ENCODE assay signal across 32 cellular contexts in genomic region chr3:180135101-180135500, GRCh38.
"Had no signal": no experiment of that assay in that cellular context is flagged by ENCODE, and none has a peak within 500 bp of the region (broad histone marks: within the 10 kb centered on the region; RNA-seq: fewer than 3 reads in every experiment).

No MANE protein-coding gene starts in this region.

- DNase-seq: activated CD4-positive, alpha-beta memory T cell treated with anti-CD3 and anti-CD28 coated beads, Interleukin-2, amount 10 ng/mL, durations not matched to agents 7 days and 5 days; activated CD4-positive, alpha-beta T cell treated with anti-CD3 and anti-CD28 coated beads for 1 hour; activated CD4-positive, alpha-beta T cell treated with anti-CD3 and anti-CD28 coated beads for 4 hours; activated CD4-positive, alpha-beta T cell treated with anti-CD3 and anti-CD28 coated beads, Interleukin-2, amount 10 ng/mL, durations not matched to agents 7 days and 5 days; activated CD4-positive, alpha-beta T cell treated with anti-CD3 and anti-CD28 coated beads, Interleukin-2, amount 50 U/mL, for 4 hours; activated CD8-positive, alpha-beta memory T cell treated with anti-CD3 and anti-CD28 coated beads, Interleukin-2, amount 50 U/mL, for 48 hours; activated gamma-delta T cell; activated naive CD4-positive, alpha-beta T cell treated with anti-CD3 and anti-CD28 coated beads, Interleukin-2, amount 50 U/mL, for 16 hours; activated naive CD4-positive, alpha-beta T cell treated with Interleukin-2 at 50 U/mL for 16 hours; activated naive CD8-positive, alpha-beta T cell treated with anti-CD3 and anti-CD28 coated beads for 36 hours; activated naive CD8-positive, alpha-beta T cell treated with anti-CD3 and anti-CD28 coated beads, Interleukin-2, amount 50 U/mL, for 24 hours; activated T-cell treated with anti-CD3 and anti-CD28 coated beads for 4 hours; activated T-cell treated with anti-CD3 and anti-CD28 coated beads, Interleukin-2, amount 50 U/mL, for 24 hours; activated T-cell treated with anti-CD3 and anti-CD28 coated beads, Interleukin-2, amount 50 U/mL, for 72 hours; adrenal gland; amygdala; aorta; body of pancreas; caudate nucleus; dorsolateral prefrontal cortex; effector memory CD4-positive, alpha-beta T cell; erythroblast; foreskin melanocyte; heart right ventricle; T-helper 1 cell; T-helper 17 cell; T1000 had no signal

- H3K4me1 ChIP-seq: adrenal gland, body of pancreas, esophagus muscularis mucosa, gastroesophageal sphincter, heart right ventricle had no signal

- H3K27me3 ChIP-seq: adrenal gland, body of pancreas, dorsolateral prefrontal cortex, esophagus muscularis mucosa, gastroesophageal sphincter, heart right ventricle had no signal

- H3K27me3 Mint-ChIP-seq: activated CD4-positive, alpha-beta memory T cell treated with anti-CD3 and anti-CD28 coated beads, Interleukin-2, amount 10 ng/mL, durations not matched to agents 7 days and 5 days; activated CD4-positive, alpha-beta T cell treated with anti-CD3 and anti-CD28 coated beads, Interleukin-2, amount 10 ng/mL, durations not matched to agents 7 days and 5 days; activated naive CD8-positive, alpha-beta T cell treated with anti-CD3 and anti-CD28 coated beads, Interleukin-2, amount 50 U/mL, for 24 hours; activated T-cell treated with anti-CD3 and anti-CD28 coated beads, Interleukin-2, amount 50 U/mL, for 24 hours; dendritic cell treated with granulocyte-macrophage colony-stimulating factor and Interleukin-4, amounts not matched to agents 40 ng/mL and 50 ng/mL, for 4 days; T-helper 17 cell had no signal

- H3K4me3 Mint-ChIP-seq: activated CD4-positive, alpha-beta memory T cell treated with anti-CD3 and anti-CD28 coated beads, Interleukin-2, amount 10 ng/mL, durations not matched to agents 7 days and 5 days; activated CD4-positive, alpha-beta T cell treated with anti-CD3 and anti-CD28 coated beads, Interleukin-2, amount 10 ng/mL, durations not matched to agents 7 days and 5 days; activated naive CD8-positive, alpha-beta T cell treated with anti-CD3 and anti-CD28 coated beads for 36 hours; activated naive CD8-positive, alpha-beta T cell treated with anti-CD3 and anti-CD28 coated beads, Interleukin-2, amount 50 U/mL, for 24 hours; activated T-cell treated with anti-CD3 and anti-CD28 coated beads, Interleukin-2, amount 50 U/mL, for 24 hours; activated T-cell treated with anti-CD3 and anti-CD28 coated beads, Interleukin-2, amount 50 U/mL, for 72 hours; dendritic cell treated with granulocyte-macrophage colony-stimulating factor and Interleukin-4, amounts not matched to agents 40 ng/mL and 50 ng/mL, for 4 days; T-helper 17 cell; T-helper 2 cell treated with Interferon-gamma antibody and Interleukin-4, amounts not matched to agents 5 μg/mL and 100 μg/mL, for 36 hours had no signal

- H3K9me3 Mint-ChIP-seq: activated CD4-positive, alpha-beta T cell treated with anti-CD3 and anti-CD28 coated beads, Interleukin-2, amount 10 ng/mL, durations not matched to agents 7 days and 5 days; activated naive CD8-positive, alpha-beta T cell treated with anti-CD3 and anti-CD28 coated beads for 36 hours; activated naive CD8-positive, alpha-beta T cell treated with anti-CD3 and anti-CD28 coated beads, Interleukin-2, amount 50 U/mL, for 24 hours; activated T-cell treated with anti-CD3 and anti-CD28 coated beads, Interleukin-2, amount 50 U/mL, for 24 hours; dendritic cell treated with granulocyte-macrophage colony-stimulating factor and Interleukin-4, amounts not matched to agents 40 ng/mL and 50 ng/mL, for 4 days had no signal

- H3K4me3 ChIP-seq: adrenal gland, body of pancreas, coronary artery, dorsolateral prefrontal cortex, esophagus muscularis mucosa, gastroesophageal sphincter, heart right ventricle had no signal

- ATAC-seq: activated naive CD8-positive, alpha-beta T cell treated with anti-CD3 and anti-CD28 coated beads, Interleukin-2, amount 50 U/mL, for 24 hours; activated T-cell treated with anti-CD3 and anti-CD28 coated beads, Interleukin-2, amount 50 U/mL, for 72 hours; body of pancreas; gastroesophageal sphincter; heart right ventricle; T-helper 17 cell had no signal

- H3K27ac Mint-ChIP-seq: activated CD4-positive, alpha-beta memory T cell treated with anti-CD3 and anti-CD28 coated beads, Interleukin-2, amount 10 ng/mL, durations not matched to agents 7 days and 5 days; activated CD4-positive, alpha-beta T cell treated with anti-CD3 and anti-CD28 coated beads, Interleukin-2, amount 10 ng/mL, durations not matched to agents 7 days and 5 days; activated naive CD8-positive, alpha-beta T cell treated with anti-CD3 and anti-CD28 coated beads for 36 hours; activated naive CD8-positive, alpha-beta T cell treated with anti-CD3 and anti-CD28 coated beads, Interleukin-2, amount 50 U/mL, for 24 hours; activated T-cell treated with anti-CD3 and anti-CD28 coated beads, Interleukin-2, amount 50 U/mL, for 24 hours; activated T-cell treated with anti-CD3 and anti-CD28 coated beads, Interleukin-2, amount 50 U/mL, for 72 hours; dendritic cell treated with granulocyte-macrophage colony-stimulating factor and Interleukin-4, amounts not matched to agents 40 ng/mL and 50 ng/mL, for 4 days; T-helper 17 cell; T-helper 2 cell treated with Interferon-gamma antibody and Interleukin-4, amounts not matched to agents 5 μg/mL and 100 μg/mL, for 36 hours had no signal

- H3K4me1 Mint-ChIP-seq: activated CD4-positive, alpha-beta memory T cell treated with anti-CD3 and anti-CD28 coated beads, Interleukin-2, amount 10 ng/mL, durations not matched to agents 7 days and 5 days; activated CD4-positive, alpha-beta T cell treated with anti-CD3 and anti-CD28 coated beads, Interleukin-2, amount 10 ng/mL, durations not matched to agents 7 days and 5 days; activated naive CD8-positive, alpha-beta T cell treated with anti-CD3 and anti-CD28 coated beads for 36 hours; activated naive CD8-positive, alpha-beta T cell treated with anti-CD3 and anti-CD28 coated beads, Interleukin-2, amount 50 U/mL, for 24 hours; T-helper 17 cell had no signal

- H3K36me3 Mint-ChIP-seq: activated naive CD8-positive, alpha-beta T cell treated with anti-CD3 and anti-CD28 coated beads for 36 hours had no signal

- H3K27ac ChIP-seq: adrenal gland, body of pancreas, coronary artery, dorsolateral prefrontal cortex, esophagus muscularis mucosa, gastroesophageal sphincter, heart right ventricle had no signal

- H3K9me3 ChIP-seq: adrenal gland, body of pancreas, esophagus muscularis mucosa, gastroesophageal sphincter had no signal

- H3K36me3 ChIP-seq: adrenal gland, esophagus muscularis mucosa, gastroesophageal sphincter, heart right ventricle had no signal
